Comparison of ENCODE assay signal across 18 cellular contexts in genomic region chr11:11043676-11044075, GRCh38.
DNase-seq lines count a peak whose midpoint lies in the region; ATAC-seq and TF ChIP-seq lines count a peak whose summit lies in the region.
"Had no signal": no experiment of that assay in that cellular context is flagged by ENCODE, and none has a peak within 500 bp of the region (broad histone marks: within the 10 kb centered on the region; RNA-seq: fewer than 3 reads in every experiment).

No MANE protein-coding gene starts in this region.

- no peaks in the 10 kb centered on the region for H3K27me3 ChIP-seq in neural progenitor cell

- no peaks in the 10 kb centered on the region for H4K20me1 ChIP-seq in neural progenitor cell (ENCODE audit: low read depth)

- H3K36me3 Mint-ChIP-seq in neural progenitor cell = no peaks in the 10 kb centered on the region
- H3K36me3 Mint-ChIP-seq: CD4-positive, alpha-beta memory T cell had no signal

- H3F3A ChIP-seq in neural progenitor cell (ENCODE audit: low read depth) = no peaks in the 10 kb centered on the region

- peaks cover 17% of the 10 kb centered on the region for H3K4me1 ChIP-seq in neural progenitor cell
- H3K4me1 ChIP-seq: HAP-1 had no signal

- ATAC-seq in HG02981 (IDR thresholded peaks at IDR 0.05; ENCODE audit: unreplicated experiment) (no peak), HG03460 (IDR thresholded peaks at IDR 0.05; ENCODE audit: unreplicated experiment) (no peak), HG03457 (IDR thresholded peaks at IDR 0.05; ENCODE audit: unreplicated experiment) (no peak)
- ATAC-seq: HepG2 had no signal

- TF ChIP-seq CTCF in neural progenitor cell (IDR thresholded peaks at IDR 0.05) = no peak

- no peak overlapping the region for H3K27ac Mint-ChIP-seq in neural progenitor cell
- H3K27ac Mint-ChIP-seq: CD4-positive, alpha-beta memory T cell had no signal

- no peaks in the 10 kb centered on the region for H3K36me3 ChIP-seq in neural progenitor cell
- H3K36me3 ChIP-seq: HAP-1 had no signal

- H2AFZ ChIP-seq in neural progenitor cell (replicated peaks) = no peak overlapping the region
- H2AFZ ChIP-seq: GM23248 had no signal

- no peaks in the 10 kb centered on the region for H3K9me3 ChIP-seq in neural progenitor cell (ENCODE audit: low read depth)
- H3K9me3 ChIP-seq: HAP-1 had no signal

- no peak overlapping the region for H3K4me2 ChIP-seq in neural progenitor cell

- H3K4me3 Mint-ChIP-seq in neural progenitor cell = peak overlapping the region; percentile 57
- H3K4me3 Mint-ChIP-seq: CD4-positive, alpha-beta memory T cell had no signal

- H3K27me3 Mint-ChIP-seq in neural progenitor cell (ENCODE audit: insufficient read depth, low read depth) = no peaks in the 10 kb centered on the region
- H3K27me3 Mint-ChIP-seq: CD4-positive, alpha-beta memory T cell had no signal

- no peak overlapping the region for H3K4me3 ChIP-seq in neural progenitor cell
- H3K4me3 ChIP-seq: GM23248, HAP-1 had no signal

- DNase-seq in NCI-H1694 (lab: John Stamatoyannopoulos, UW) (peak; percentile 26), NCI-H446 (lab: John Stamatoyannopoulos, UW) (peak; percentile 86 to 94), cerebellum (ENCODE audit: low spot score) (peak; percentile 50), neural progenitor cell (ENCODE audit: low spot score) (no peak), HuH-7 (ENCODE audit: low spot score) (no peak)
- DNase-seq: ACHN; CD4-positive, alpha-beta memory T cell; DMS53; DND-41; EL; KG1 had no signal

- H3K9me3 Mint-ChIP-seq in neural progenitor cell = no peaks in the 10 kb centered on the region

- H3K79me2 ChIP-seq in neural progenitor cell (ENCODE audit: low read depth) = no peaks in the 10 kb centered on the region

- H3K4me1 Mint-ChIP-seq in neural progenitor cell = peaks cover 18% of the 10 kb centered on the region

- no peak overlapping the region for H3K9ac ChIP-seq in neural progenitor cell
- H3K9ac ChIP-seq: GM23248 had no signal

- H3K27ac ChIP-seq in neural progenitor cell = no peak overlapping the region
- H3K27ac ChIP-seq: C4-2B, GM23248 had no signal

Comparison
In these comparisons a context has a peak if more than half of its experiments do, and no peak if none do; other contexts are left out.
1. DNase-seq: peak in NCI-H1694 (single experiment), NCI-H446 (2 of 2) and cerebellum (single experiment); none in neural progenitor cell (single experiment) and HuH-7 (single experiment).